Comparison of ENCODE assay signal across 32 cellular contexts in the genomic region with DNA sequence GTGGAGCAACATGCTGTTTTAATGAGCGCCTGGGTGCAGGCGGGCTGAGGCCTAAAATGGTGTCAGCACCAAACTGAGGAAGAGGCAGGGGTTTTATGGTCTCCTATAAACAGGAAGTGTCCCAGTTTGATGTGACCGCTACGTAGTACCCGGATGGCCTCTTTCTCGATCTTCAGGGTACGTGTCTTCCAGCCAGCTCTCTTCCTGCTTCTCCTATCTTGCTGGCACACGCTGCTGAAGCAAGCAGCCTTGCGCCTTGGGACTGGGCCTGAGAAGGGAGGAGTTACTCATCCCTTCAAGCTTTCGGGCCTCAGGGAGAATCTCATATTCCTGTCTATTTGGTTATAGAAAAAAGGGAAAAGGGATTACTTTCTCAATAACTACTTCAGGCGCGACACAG. TPM values are rescaled to one million over a fixed set of nuclear protein-coding genes. Genes with fewer than 3 reads are reported as not detected.
"Had no signal": no experiment of that assay in that cellular context is flagged by ENCODE, and none has a peak within 500 bp of the region (broad histone marks: within the 10 kb centered on the region; RNA-seq: fewer than 3 reads in every experiment).

No MANE protein-coding gene starts in this region.

- H3K9me3 Mint-ChIP-seq: type B pancreatic cell had no signal

- H3K36me3 Mint-ChIP-seq: stimulated activated effector memory CD8-positive, alpha-beta T cell treated with anti-CD3 and anti-CD28 coated beads, Interleukin-12 subunit alpha, Interleukin-12 subunit beta, amount 100 ng/mL, for 72 hours; type B pancreatic cell had no signal

- H3K27me3 ChIP-seq: esophagus muscularis mucosa, foreskin keratinocyte, neural progenitor cell, testis, tibial artery had no signal

- H3K27ac Mint-ChIP-seq: endodermal cell; mesothelial cell of epicardium; naive B cell; nephron; neural progenitor cell; progenitor cell of endocrine pancreas; stimulated activated effector memory CD8-positive, alpha-beta T cell treated with anti-CD3 and anti-CD28 coated beads, Interleukin-12 subunit alpha, Interleukin-12 subunit beta, amount 100 ng/mL, for 72 hours; type B pancreatic cell had no signal

- H3K4me3 ChIP-seq: esophagus muscularis mucosa, heart right ventricle, mucosa of descending colon, neural progenitor cell, sigmoid colon, testis, tibial artery had no signal

- H3K4me2 ChIP-seq: neural progenitor cell had no signal

- FAIRE-seq: islet of Langerhans had no signal

- DNase-seq: cerebellar nuclear complex; cortex of kidney; effector CD4-positive, alpha-beta T cell; endodermal cell; foreskin keratinocyte; glutamatergic neuron; heart right ventricle; hippocampal formation; mesenchymal stem cell; mucosa of descending colon; naive B cell; sigmoid colon; stimulated activated CD4-positive, alpha-beta T cell treated with anti-CD3 and anti-CD28 coated beads, Interleukin-2, amount 100 ng/mL, for 24 hours; stimulated activated CD4-positive, alpha-beta T cell treated with anti-CD3 and anti-CD28 coated beads, Interleukin-4, amount 100 ng/mL, for 24 hours; stimulated activated naive CD8-positive, alpha-beta T cell treated with anti-CD3 and anti-CD28 coated beads, Interleukin-15, Interleukin-2, amounts not matched to agents 100 U/mL and 50 U/mL, for 24 hours; testis; tibial artery had no signal

- H3K4me1 ChIP-seq: esophagus muscularis mucosa, foreskin keratinocyte, parathyroid adenoma, sigmoid colon, testis, tibial artery had no signal

- H2AFZ ChIP-seq: neural progenitor cell, parathyroid adenoma had no signal

- H3K27ac ChIP-seq: epithelial cell of prostate, esophagus muscularis mucosa, foreskin keratinocyte, heart right ventricle, neural progenitor cell, parathyroid adenoma, sigmoid colon, testis, tibial artery had no signal

- H3K9me3 ChIP-seq: testis had no signal

- ATAC-seq: foreskin keratinocyte; heart right ventricle; mucosa of descending colon; stimulated activated effector memory CD8-positive, alpha-beta T cell treated with anti-CD3 and anti-CD28 coated beads, Interleukin-12 subunit alpha, Interleukin-12 subunit beta, amount 100 ng/mL, for 72 hours; stimulated activated naive CD8-positive, alpha-beta T cell treated with anti-CD3 and anti-CD28 coated beads, Interleukin-15, Interleukin-2, amounts not matched to agents 100 U/mL and 50 U/mL, for 24 hours had no signal

- H3K79me2 ChIP-seq: parathyroid adenoma had no signal

- H3K36me3 ChIP-seq: esophagus muscularis mucosa, heart right ventricle, neural progenitor cell, sigmoid colon, tibial artery had no signal

- H3K9ac ChIP-seq: neural progenitor cell, parathyroid adenoma had no signal

RNA-seq across cellular contexts. Expression of a gene that starts 28.2 kb away (rescaled TPM):
- total RNA-seq: fibroblast of lung, foreskin keratinocyte, kidney epithelial cell had no signal
- polyA plus RNA-seq: fibroblast of lung, foreskin keratinocyte had no signal

RNA-seq across cellular contexts. Expression of a gene that starts 49.8 kb away (rescaled TPM):
- total RNA-seq: dermis microvascular lymphatic vessel endothelial cell, endodermal cell, fibroblast of lung, foreskin keratinocyte, kidney epithelial cell, lung microvascular endothelial cell, osteoblast, progenitor cell of endocrine pancreas had no signal
- polyA plus RNA-seq: fibroblast of lung, foreskin keratinocyte had no signal
